In the genomic region with DNA sequence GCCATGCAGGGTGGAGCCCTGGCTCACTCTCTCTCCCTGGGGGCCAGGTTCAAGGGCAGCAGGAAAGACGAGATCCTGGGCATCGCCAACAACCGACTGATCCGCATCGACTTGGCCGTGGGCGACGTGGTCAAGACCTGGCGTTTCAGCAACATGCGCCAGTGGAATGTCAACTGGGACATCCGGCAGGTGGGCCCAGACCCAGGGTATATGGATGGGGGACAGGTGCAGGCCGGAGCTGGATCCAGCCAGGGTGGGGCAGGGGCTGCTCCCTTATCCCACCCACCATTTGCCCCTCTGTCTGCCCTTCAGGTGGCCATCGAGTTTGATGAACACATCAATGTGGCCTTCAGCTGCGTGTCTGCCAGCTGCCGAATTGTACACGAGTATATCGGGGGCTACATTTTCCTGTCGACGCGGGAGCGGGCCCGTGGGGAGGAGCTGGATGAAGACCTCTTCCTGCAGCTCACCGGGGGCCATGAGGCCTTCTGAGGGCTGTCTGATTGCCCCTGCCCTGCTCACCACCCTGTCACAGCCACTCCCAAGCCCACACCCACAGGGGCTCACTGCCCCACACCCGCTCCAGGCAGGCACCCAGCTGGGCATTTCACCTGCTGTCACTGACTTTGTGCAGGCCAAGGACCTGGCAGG, we compare ENCODE assay signal across 21 cellular contexts. TPM values are rescaled to one million over a fixed set of nuclear protein-coding genes. Genes with fewer than 3 reads are reported as not detected.
DNase-seq lines count a peak whose midpoint lies in the region; ATAC-seq and TF ChIP-seq lines count a peak whose summit lies in the region.
"Had no signal": no experiment of that assay in that cellular context is flagged by ENCODE, and none has a peak within 500 bp of the region (broad histone marks: within the 10 kb centered on the region; RNA-seq: fewer than 3 reads in every experiment).

No MANE protein-coding gene starts in this region.

- no peak overlapping the region for H3K4me3 ChIP-seq in HEK293 (ENCODE audit: low read depth, low read length)
- H3K4me3 ChIP-seq: breast epithelium, SJCRH30, smooth muscle cell, upper lobe of left lung had no signal

- H3K4me3 Mint-ChIP-seq in chondrocyte (ENCODE audit: unreplicated experiment): no peak overlapping the region
- no peak overlapping the region for H3K4me3 Mint-ChIP-seq in activated naive CD4-positive, alpha-beta T cell treated with anti-CD3 and anti-CD28 coated beads, Interleukin-2, amount 10 ng/mL, durations not matched to agents 7 days and 5 days

- no peak for ATAC-seq in GM21619 (IDR thresholded peaks at IDR 0.05; ENCODE audit: unreplicated experiment)
- no peak for ATAC-seq in HG02885 (IDR thresholded peaks at IDR 0.05; ENCODE audit: poor library complexity, unreplicated experiment)

- peaks cover 3% of the 10 kb centered on the region; the same call in 1 of the 2 replicates for H3K4me1 ChIP-seq in HEK293 (ENCODE audit: control insufficient read depth, insufficient read depth, low read length)

- TF ChIP-seq CTCF in HEK293 (tag by site-specific recombination; IDR thresholded peaks at IDR 0.05) (no peak), chondrocyte (IDR thresholded peaks at IDR 0.05) (no peak)

- no peak overlapping the region for H3K27ac Mint-ChIP-seq in chondrocyte (ENCODE audit: unreplicated experiment)
- no peak overlapping the region for H3K27ac Mint-ChIP-seq in activated naive CD4-positive, alpha-beta T cell treated with anti-CD3 and anti-CD28 coated beads, Interleukin-2, amount 10 ng/mL, durations not matched to agents 7 days and 5 days
- H3K27ac Mint-ChIP-seq: T-helper 2 cell treated with Interferon-gamma antibody and Interleukin-4, amounts not matched to agents 5 μg/mL and 100 μg/mL, for 36 hours had no signal

- POLR2A ChIA-PET in HEK293 (lab: Yijun Ruan, JAX): interaction anchor here (0.5 to 2.1 kb wide), 6 partner anchors 9 to 39 kb away, joined by 3 to 7 read pairs (median 4); a partner anchor contains a TSS

- H3K36me3 Mint-ChIP-seq in chondrocyte (ENCODE audit: low read depth): no peaks in the 10 kb centered on the region
- H3K36me3 Mint-ChIP-seq in activated naive CD4-positive, alpha-beta T cell treated with anti-CD3 and anti-CD28 coated beads, Interleukin-2, amount 10 ng/mL, durations not matched to agents 7 days and 5 days: peaks cover 16% of the 10 kb centered on the region
- H3K36me3 Mint-ChIP-seq: activated naive CD4-positive, alpha-beta T cell treated with anti-CD3 and anti-CD28 coated beads, Interleukin-2, amount 50 U/mL, for 24 hours had no signal

- no peak overlapping the region for H3K27ac ChIP-seq in HEK293 (ENCODE audit: extremely low read depth, low read depth, low read length)
- H3K27ac ChIP-seq: SJCRH30, upper lobe of left lung had no signal

- no peaks in the 10 kb centered on the region for H3K9me3 Mint-ChIP-seq in chondrocyte (ENCODE audit: low read depth)
- H3K9me3 Mint-ChIP-seq in activated naive CD4-positive, alpha-beta T cell treated with anti-CD3 and anti-CD28 coated beads, Interleukin-2, amount 10 ng/mL, durations not matched to agents 7 days and 5 days: no peaks in the 10 kb centered on the region
- H3K9me3 Mint-ChIP-seq: activated naive CD4-positive, alpha-beta T cell treated with anti-CD3 and anti-CD28 coated beads, Interleukin-2, amount 50 U/mL, for 24 hours; CD4-positive, CD25-positive, alpha-beta regulatory T cell; T-helper 2 cell treated with Interferon-gamma antibody and Interleukin-4, amounts not matched to agents 5 μg/mL and 100 μg/mL, for 36 hours had no signal

- peaks cover 0 to 26% of the 10 kb centered on the region in 2 experiments; a peak in 1 of 3 replicates for H3K36me3 ChIP-seq in HEK293 (ENCODE audit: control insufficient read depth in 2 of 2, insufficient read depth in 1 of 2, low read length in 2 of 2)
- H3K36me3 ChIP-seq: breast epithelium, SJCRH30 had no signal

- peak; percentile 18 to 69 for DNase-seq in NCI-H526 (lab: John Stamatoyannopoulos, UW)
- DNase-seq in NCI-H526 treated with DMSO at 0.1 percent for 48 hours (lab: John Stamatoyannopoulos, UW): no peak
- peak; percentile 91 for DNase-seq in chondrocyte (ENCODE audit: low spot score)
- peak; percentile 8 for DNase-seq in retina
- DNase-seq in activated naive CD4-positive, alpha-beta T cell treated with anti-CD3 and anti-CD28 coated beads, Interleukin-2, amount 10 ng/mL, durations not matched to agents 7 days and 5 days: no peak
- DNase-seq: activated CD4-positive, alpha-beta T cell treated with anti-CD3 and anti-CD28 coated beads for 1 hour; activated CD8-positive, alpha-beta memory T cell treated with anti-CD3 and anti-CD28 coated beads, Interleukin-2, amount 50 U/mL, for 48 hours; CD4-positive, CD25-positive, alpha-beta regulatory T cell; effector CD4-positive, alpha-beta T cell; H7; NCI-H146; stimulated activated naive CD4-positive, alpha-beta T cell had no signal

- CTCF ChIA-PET in HEK293 (lab: Yijun Ruan, JAX): interaction anchor here (0.6 to 1.7 kb wide), 2 partner anchors 19 to 25 kb away, joined by 3 to 4 read pairs; no protein-coding TSS in a partner anchor
- CTCF ChIA-PET in activated naive CD4-positive, alpha-beta T cell treated with anti-CD3 and anti-CD28 coated beads, Interleukin-2, amount 10 ng/mL, durations not matched to agents 7 days and 5 days (lab: Charles Lee): interaction anchor here (5.1 kb wide), 1 partner anchor 17 kb away, joined by 48 read pairs; a partner anchor contains a TSS

- H3K4me1 Mint-ChIP-seq in chondrocyte (ENCODE audit: low read depth): peaks cover 32% of the 10 kb centered on the region
- H3K4me1 Mint-ChIP-seq in activated naive CD4-positive, alpha-beta T cell treated with anti-CD3 and anti-CD28 coated beads, Interleukin-2, amount 10 ng/mL, durations not matched to agents 7 days and 5 days: peaks cover 29% of the 10 kb centered on the region

- no peaks in the 10 kb centered on the region for H3K27me3 Mint-ChIP-seq in chondrocyte (ENCODE audit: low read depth)
- H3K27me3 Mint-ChIP-seq in activated naive CD4-positive, alpha-beta T cell treated with anti-CD3 and anti-CD28 coated beads, Interleukin-2, amount 10 ng/mL, durations not matched to agents 7 days and 5 days: no peaks in the 10 kb centered on the region
- H3K27me3 Mint-ChIP-seq: activated naive CD4-positive, alpha-beta T cell treated with anti-CD3 and anti-CD28 coated beads, Interleukin-2, amount 50 U/mL, for 24 hours; CD4-positive, CD25-positive, alpha-beta regulatory T cell had no signal

- H3K9me3 ChIP-seq in HEK293 (ENCODE audit: control insufficient read depth, insufficient read depth, low read depth, low read length): no peaks in the 10 kb centered on the region
- H3K9me3 ChIP-seq: breast epithelium, SJCRH30, upper lobe of left lung had no signal

TF ChIP-seq in HEK293, 187 proteins besides CTCF, POLR2A, EP300 and RAD21:
- TF ChIP-seq KLF1 (tag by site-specific recombination; IDR thresholded peaks at IDR 0.05) (peak; percentile 81), KLF7 (tag by site-specific recombination; IDR thresholded peaks at IDR 0.05; ENCODE audit: borderline replicate concordance) (no peak)

RNA-seq across cellular contexts. Expression of a gene that starts 2.9 kb away (rescaled TPM):
- 37.9 to 45.7 TPM (median 42.2 TPM) in 3 replicates for total RNA-seq in chondrocyte

RNA-seq across cellular contexts. Expression of a gene that starts 2.9 kb away (rescaled TPM):
- total RNA-seq in chondrocyte: 42.1 to 56.6 TPM (median 49.9 TPM) in 3 replicates

RNA-seq across cellular contexts. Expression of a gene that starts 7.2 kb away (rescaled TPM):
- total RNA-seq in chondrocyte: 27.0 to 31.6 TPM (median 28.9 TPM) in 3 replicates

RNA-seq across cellular contexts. Expression of a gene that starts 11.3 kb away (rescaled TPM):
- total RNA-seq in chondrocyte: 165 to 209 TPM (median 168 TPM) in 3 replicates

RNA-seq across cellular contexts. Expression of a gene that starts 16.6 kb away (rescaled TPM):
- 1.0 to 1.5 TPM (median 1.5 TPM) in 3 replicates for total RNA-seq in chondrocyte

Comparison
In these comparisons a context has a peak if more than half of its experiments do, and no peak if none do; other contexts are left out.
1. DNase-seq: peak in NCI-H526 (2 of 2), chondrocyte (single experiment) and retina (single experiment); none in NCI-H526 treated with DMSO at 0.1 percent for 48 hours (single experiment) and activated naive CD4-positive, alpha-beta T cell treated with anti-CD3 and anti-CD28 coated beads, Interleukin-2, amount 10 ng/mL, durations not matched to agents 7 days and 5 days (single experiment).